21 cellular contexts compared by ENCODE assay signal in genomic region chr17:35127751-35128514, GRCh38. TPM values are rescaled to one million over a fixed set of nuclear protein-coding genes. Genes with fewer than 3 reads are reported as not detected.
A peak's percentile ranks its signal among the peaks of the same experiment; 100 is the strongest.
DNase-seq lines count a peak whose midpoint lies in the region; ATAC-seq and TF ChIP-seq lines count a peak whose summit lies in the region.
"Had no signal": no experiment of that assay in that cellular context is flagged by ENCODE, and none has a peak within 500 bp of the region (broad histone marks: within the 10 kb centered on the region; RNA-seq: fewer than 3 reads in every experiment).

No MANE protein-coding gene starts in this region.

- intact Hi-C loops in esophagus muscularis mucosa (cut with DNase I) (loop anchor here (10.0 kb wide), 1 partner anchor 493 kb away; no protein-coding TSS in a partner anchor), right cardiac atrium (cut with DNase I) (loop anchor here in 1 of 4 donors (10.0 kb wide), 1 partner anchor 703 kb away; no protein-coding TSS in a partner anchor), upper lobe of right lung (cut with DNase I) (no loop called here)

- no peak overlapping the region for H3K4me2 ChIP-seq in Karpas-422 (ENCODE audit: low read depth, low read length, poor library complexity, severe bottlenecking)

- H3K9me2 ChIP-seq in Karpas-422 (replicated peaks; ENCODE audit: insufficient read depth, low read length): no peaks in the 10 kb centered on the region

- TF ChIP-seq CTCF in esophagus muscularis mucosa (IDR thresholded peaks at IDR 0.05) (no peak), upper lobe of right lung (IDR thresholded peaks at IDR 0.05) (no peak)

- H3K36me3 ChIP-seq in esophagus muscularis mucosa (peaks cover 11 to 26% (median 16%) of the 10 kb centered on the region in 4 donors), upper lobe of right lung (peaks cover 16% of the 10 kb centered on the region), Karpas-422 (ENCODE audit: insufficient read depth, low read length) (peaks cover 10% of the 10 kb centered on the region; the same call in 1 of the 2 replicates)

- no peak overlapping the region for H2AFZ ChIP-seq in Karpas-422 (ENCODE audit: low read length)

- H3K9me3 ChIP-seq in esophagus muscularis mucosa: no peaks in the 10 kb centered on the region
- no peaks in the 10 kb centered on the region for H3K9me3 ChIP-seq in right cardiac atrium (ENCODE audit: control insufficient read depth, low read length)
- no peaks in the 10 kb centered on the region for H3K9me3 ChIP-seq in upper lobe of right lung
- no peaks in the 10 kb centered on the region for H3K9me3 ChIP-seq in Karpas-422 (ENCODE audit: low read length)
- H3K9me3 ChIP-seq: Peyer's patch, thoracic aorta had no signal

- no peak for TF ChIP-seq POLR2A in esophagus muscularis mucosa (IDR thresholded peaks at IDR 0.05; ENCODE audit: low read depth)

- H3K4me1 ChIP-seq in esophagus muscularis mucosa (peaks cover 0 to 26% (median 18%) of the 10 kb centered on the region in 4 donors), right cardiac atrium (ENCODE audit: control insufficient read depth, insufficient read depth, low read length) (peaks cover 3% of the 10 kb centered on the region), upper lobe of right lung (peaks cover 8% of the 10 kb centered on the region), Karpas-422 (ENCODE audit: low read length) (no peaks in the 10 kb centered on the region)
- H3K4me1 ChIP-seq: Peyer's patch had no signal

- peak overlapping the region; percentile 25 to 63 (median 56) for H3K27ac ChIP-seq in esophagus muscularis mucosa (replicated peaks in 1 of 4)
- H3K27ac ChIP-seq in right cardiac atrium (ENCODE audit: low read length): no peak overlapping the region
- H3K27ac ChIP-seq in upper lobe of right lung: peak overlapping the region; percentile 53
- no peak overlapping the region for H3K27ac ChIP-seq in Karpas-422 (ENCODE audit: low read length)
- H3K27ac ChIP-seq: 22Rv1, Peyer's patch, thoracic aorta, VCaP had no signal

- H3K79me2 ChIP-seq in Karpas-422 (ENCODE audit: low read length): no peaks in the 10 kb centered on the region

- peak; percentile 18 for DNase-seq in DMS 273 (lab: John Stamatoyannopoulos, UW; ENCODE audit: unreplicated experiment)
- DNase-seq in DMS 273 treated with DMSO at 0.1 percent for 48 hours (lab: John Stamatoyannopoulos, UW): no peak
- DNase-seq in esophagus muscularis mucosa (ENCODE audit: extremely low spot score): no peak
- peak; percentile 78 to 87 (median 79) for DNase-seq in right cardiac atrium
- DNase-seq in upper lobe of right lung: no peak
- no peak for DNase-seq in Karpas-422
- no peak for DNase-seq in NCI-H1105 (lab: John Stamatoyannopoulos, UW)
- DNase-seq: activated CD8-positive, alpha-beta T cell treated with anti-CD3 and anti-CD28 coated beads, Interleukin-2, amount 10 ng/mL, durations not matched to agents 7 days and 5 days; CD8-positive, alpha-beta memory T cell; cortex of kidney; NCI-H774; Peyer's patch; SW 1271 had no signal

- no peaks in the 10 kb centered on the region for H4K20me1 ChIP-seq in Karpas-422 (ENCODE audit: insufficient read depth, low read depth, low read length)

- no peak for TF ChIP-seq EP300 in esophagus muscularis mucosa (IDR thresholded peaks at IDR 0.05)

- H3K27me3 ChIP-seq in esophagus muscularis mucosa (no peaks in the 10 kb centered on the region), right cardiac atrium (ENCODE audit: control insufficient read depth, insufficient read depth) (no peaks in the 10 kb centered on the region), upper lobe of right lung (no peaks in the 10 kb centered on the region), Karpas-422 (ENCODE audit: low read length) (no peaks in the 10 kb centered on the region)
- H3K27me3 ChIP-seq: Peyer's patch had no signal

- ATAC-seq in right cardiac atrium (peak; percentile 81 to 93), upper lobe of right lung (peak; percentile 48), HG03135 (IDR thresholded peaks at IDR 0.05; ENCODE audit: unreplicated experiment) (no peak)
- ATAC-seq: activated CD8-positive, alpha-beta T cell treated with anti-CD3 and anti-CD28 coated beads, Interleukin-2, amount 10 ng/mL, durations not matched to agents 7 days and 5 days had no signal

- no peak overlapping the region for H3K9ac ChIP-seq in Karpas-422 (ENCODE audit: low read length)

- WGBS in esophagus muscularis mucosa: 49% methylated on average over 11 of the region's 11 CpGs
- 46% methylated on average over 11 of the region's 11 CpGs for WGBS in right cardiac atrium

- H3K4me3 ChIP-seq in esophagus muscularis mucosa: no peak overlapping the region
- H3K4me3 ChIP-seq in right cardiac atrium (ENCODE audit: low read length): no peak overlapping the region
- H3K4me3 ChIP-seq in upper lobe of right lung: no peak overlapping the region
- no peak overlapping the region for H3K4me3 ChIP-seq in Karpas-422 (ENCODE audit: low read length)
- H3K4me3 ChIP-seq: Peyer's patch, thoracic aorta had no signal

RNA-seq across cellular contexts. Expression of gene FNDC8, which starts 6.5 kb away (rescaled TPM):
- total RNA-seq in esophagus muscularis mucosa (not detected), right cardiac atrium (not detected), upper lobe of right lung (not detected)
- not detected for polyA plus RNA-seq in right cardiac atrium
- total RNA-seq in Karpas-422 (2014; rRNA removed; shearing (Covaris generic); ENCODE audit: low replicate concordance): not detected in 2 replicates
- total RNA-seq: activated CD8-positive, alpha-beta T cell treated with anti-CD3 and anti-CD28 coated beads, Interleukin-2, amount 10 ng/mL, durations not matched to agents 7 days and 5 days; activated T-helper 1 cell treated with anti-CD3 and anti-CD28 coated beads, Interleukin-12 subunit alpha, Interleukin-12 subunit beta, Interleukin-2, Interleukin-4 antibody, amounts not matched to agents 30 ng/mL and 10 ng/mL and 1 ng/mL, durations not matched to agents 14 hours and 24 hours and 36 hours; epithelial cell of proximal tubule; liver; Peyer's patch; thoracic aorta had no signal
- polyA plus RNA-seq: CD8-positive, alpha-beta memory T cell; liver; neural cell had no signal

RNA-seq across cellular contexts. Expression of gene RAD51D, which starts 8.3 kb away (rescaled TPM):
- total RNA-seq in esophagus muscularis mucosa (10 to 100 TPM in 2 of 4 donors, 1 to 10 TPM in 2; 8.9 to 12.8 (median 10.7) TPM), right cardiac atrium (1 to 10 TPM; 5.8 to 7.1 (median 6.4) TPM), upper lobe of right lung (19.1 TPM)
- polyA plus RNA-seq in right cardiac atrium: 3.4 TPM
- total RNA-seq in Karpas-422 (2014; rRNA removed; shearing (Covaris generic); ENCODE audit: low replicate concordance): 7.2 and 9.0 TPM in 2 replicates

RNA-seq across cellular contexts. Expression of gene NLE1, which starts 14.2 kb away (rescaled TPM):
- total RNA-seq in esophagus muscularis mucosa (10 to 100 TPM in 3 of 4 donors, 1 to 10 TPM in 1; 9.6 to 16.1 (median 13.8) TPM), right cardiac atrium (1 to 10 TPM; 4.1 to 6.6 (median 4.6) TPM), upper lobe of right lung (10.1 TPM)
- polyA plus RNA-seq in right cardiac atrium: 2.2 TPM
- 14.1 and 22.5 TPM in 2 replicates for total RNA-seq in Karpas-422 (2014; rRNA removed; shearing (Covaris generic); ENCODE audit: low replicate concordance)

RNA-seq across cellular contexts. Expression of gene UNC45B, which starts 19.7 kb away (rescaled TPM):
- total RNA-seq in esophagus muscularis mucosa (under 1 TPM in 3 of 4 donors, not detected in 1; under 0.01 to 0.23 (median 0.06) TPM), right cardiac atrium (100 to 1,000 TPM; 141 to 193 (median 180) TPM), upper lobe of right lung (0.14 TPM)
- polyA plus RNA-seq in right cardiac atrium: 62.2 TPM
- total RNA-seq in Karpas-422 (2014; rRNA removed; shearing (Covaris generic); ENCODE audit: low replicate concordance): not detected in 2 replicates
- total RNA-seq: activated CD8-positive, alpha-beta T cell treated with anti-CD3 and anti-CD28 coated beads, Interleukin-2, amount 10 ng/mL, durations not matched to agents 7 days and 5 days; activated T-helper 1 cell treated with anti-CD3 and anti-CD28 coated beads, Interleukin-12 subunit alpha, Interleukin-12 subunit beta, Interleukin-2, Interleukin-4 antibody, amounts not matched to agents 30 ng/mL and 10 ng/mL and 1 ng/mL, durations not matched to agents 14 hours and 24 hours and 36 hours; CD8-positive, alpha-beta memory T cell; epithelial cell of proximal tubule; Peyer's patch; thoracic aorta had no signal
- polyA plus RNA-seq: neural cell had no signal

Comparison
In these comparisons a context has a peak if more than half of its experiments do, and no peak if none do; other contexts are left out.
1. DNase-seq: peak in DMS 273 (single experiment) and right cardiac atrium (3 of 3); none in DMS 273 treated with DMSO at 0.1 percent for 48 hours (single experiment), esophagus muscularis mucosa (single experiment), upper lobe of right lung (single experiment), Karpas-422 (single experiment) and NCI-H1105 (single experiment).
2. H3K27ac ChIP-seq: peak in esophagus muscularis mucosa (4 of 4) and upper lobe of right lung (single experiment); none in right cardiac atrium (single experiment) and Karpas-422 (single experiment).